In genomic region chr12:123118397-123118945, GRCh38 we compare ENCODE assay signal across 1 cellular context.
TF ChIP-seq lines count a peak whose summit lies in the region.

No MANE protein-coding gene starts in this region.

TF ChIP-seq in H1, 55 proteins besides CTCF, POLR2A, EP300 and RAD21 (continued from another document):
- TF ChIP-seq E2F6 (IDR thresholded peaks at IDR 0.05) (no peak), RFX5 (IDR thresholded peaks at IDR 0.05; ENCODE audit: borderline replicate concordance, low read depth, low read length) (no peak), CREB1 (IDR thresholded peaks at IDR 0.05) (no peak), NRF1 (IDR thresholded peaks at IDR 0.05; ENCODE audit: low read depth, low read length) (no peak)
